15 cellular contexts compared by ENCODE assay signal in genomic region chr16:58488531-58488930, GRCh38.
"Had no signal": no experiment of that assay in that cellular context is flagged by ENCODE, and none has a peak within 500 bp of the region (broad histone marks: within the 10 kb centered on the region; RNA-seq: fewer than 3 reads in every experiment).

No MANE protein-coding gene starts in this region.

- DNase-seq: activated CD4-positive, CD25-positive, alpha-beta regulatory T cell treated with anti-CD3 and anti-CD28 coated beads, Interleukin-2, amount 50 U/mL, for 72 hours; activated naive CD4-positive, alpha-beta T cell treated with Interleukin-2 at 50 U/mL for 16 hours; activated T-cell treated with anti-CD3 and anti-CD28 coated beads for 4 hours; gastrocnemius medialis; left colon; mucosa of descending colon; naive thymus-derived CD4-positive, alpha-beta T cell; retina; stimulated activated CD4-positive, alpha-beta T cell treated with anti-CD3 and anti-CD28 coated beads, Interleukin-2, amount 100 ng/mL, for 48 hours; stimulated activated naive B cell treated with anti-CD40 and anti-IgM and Interleukin-4, amounts not matched to agents 10 μg/mL and 1 μg/mL and 100 μg/mL, for 72 hours; T-helper 9 cell had no signal

- H3K36me3 Mint-ChIP-seq: naive thymus-derived CD4-positive, alpha-beta T cell; stimulated activated naive B cell treated with anti-CD40 and anti-IgM and Interleukin-4, amounts not matched to agents 10 μg/mL and 1 μg/mL and 100 μg/mL, for 72 hours had no signal

- H3K4me1 ChIP-seq: ascending aorta, breast epithelium had no signal

- H3K4me3 Mint-ChIP-seq: stimulated activated naive B cell treated with anti-CD40 and anti-IgM and Interleukin-4, amounts not matched to agents 10 μg/mL and 1 μg/mL and 100 μg/mL, for 72 hours had no signal

- H3K9me3 Mint-ChIP-seq: naive thymus-derived CD4-positive, alpha-beta T cell; stimulated activated naive B cell treated with anti-CD40 and anti-IgM and Interleukin-4, amounts not matched to agents 10 μg/mL and 1 μg/mL and 100 μg/mL, for 72 hours had no signal

- H3K27me3 ChIP-seq: ascending aorta, gastrocnemius medialis, tibial nerve had no signal

- H3K27ac Mint-ChIP-seq: stimulated activated naive B cell treated with anti-CD40 and anti-IgM and Interleukin-4, amounts not matched to agents 10 μg/mL and 1 μg/mL and 100 μg/mL, for 72 hours had no signal

- H3K27ac ChIP-seq: ascending aorta, breast epithelium, gastrocnemius medialis, neutrophil, tibial nerve had no signal

- H3K4me3 ChIP-seq: mucosa of descending colon, tibial nerve had no signal

- H3K36me3 ChIP-seq: ascending aorta, breast epithelium, gastrocnemius medialis, neutrophil, tibial nerve had no signal

- H3K9me3 ChIP-seq: ascending aorta, breast epithelium, gastrocnemius medialis, mucosa of descending colon, neutrophil, tibial nerve had no signal
